Comparison of ENCODE assay signal across 1 cellular context in the genomic region with DNA sequence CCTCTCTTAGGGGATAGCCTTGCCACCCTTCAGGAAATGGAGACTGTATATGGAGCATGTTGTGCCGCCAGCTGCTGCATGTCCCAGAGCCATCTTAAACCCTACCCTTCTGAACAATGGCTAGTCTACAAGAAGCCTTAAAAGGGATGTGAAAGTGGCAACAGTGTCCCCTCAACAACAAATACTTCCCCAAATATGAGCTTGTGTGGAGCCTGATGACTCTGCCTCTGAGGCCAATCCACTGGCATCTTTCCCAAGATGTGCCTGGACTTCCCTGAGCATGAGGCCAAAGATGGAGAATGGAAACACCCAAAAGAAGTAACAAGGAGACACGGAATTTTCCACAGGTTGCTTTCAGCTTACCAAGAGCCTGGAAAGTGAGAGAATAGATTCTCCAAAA.
TF ChIP-seq lines count a peak whose summit lies in the region.

No MANE protein-coding gene starts in this region.

TF ChIP-seq in SK-N-SH treated with all-trans-retinoic acid at 6 μM for 48 hours, 23 proteins besides CTCF, POLR2A, EP300 and RAD21 (continued from another document):
- TF ChIP-seq, protein P1, sequence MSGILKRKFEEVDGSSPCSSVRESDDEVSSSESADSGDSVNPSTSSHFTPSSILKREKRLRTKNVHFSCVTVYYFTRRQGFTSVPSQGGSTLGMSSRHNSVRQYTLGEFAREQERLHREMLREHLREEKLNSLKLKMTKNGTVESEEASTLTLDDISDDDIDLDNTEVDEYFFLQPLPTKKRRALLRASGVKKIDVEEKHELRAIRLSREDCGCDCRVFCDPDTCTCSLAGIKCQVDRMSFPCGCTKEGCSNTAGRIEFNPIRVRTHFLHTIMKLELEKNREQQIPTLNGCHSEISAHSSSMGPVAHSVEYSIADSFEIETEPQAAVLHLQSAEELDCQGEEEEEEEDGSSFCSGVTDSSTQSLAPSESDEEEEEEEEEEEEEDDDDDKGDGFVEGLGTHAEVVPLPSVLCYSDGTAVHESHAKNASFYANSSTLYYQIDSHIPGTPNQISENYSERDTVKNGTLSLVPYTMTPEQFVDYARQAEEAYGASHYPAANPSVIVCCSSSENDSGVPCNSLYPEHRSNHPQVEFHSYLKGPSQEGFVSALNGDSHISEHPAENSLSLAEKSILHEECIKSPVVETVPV (CRISPR knock-in tag; IDR thresholded peaks at IDR 0.05) = no peak
- TF ChIP-seq ZNF8 (CRISPR knock-in tag; IDR thresholded peaks at IDR 0.05) = no peak
TF ChIP-seq in SK-N-SH treated with all-trans-retinoic acid at 6 μM for 48 hours: peak in this region for 0.
